Comparison of ENCODE assay signal across 1 cellular context in the genomic region with DNA sequence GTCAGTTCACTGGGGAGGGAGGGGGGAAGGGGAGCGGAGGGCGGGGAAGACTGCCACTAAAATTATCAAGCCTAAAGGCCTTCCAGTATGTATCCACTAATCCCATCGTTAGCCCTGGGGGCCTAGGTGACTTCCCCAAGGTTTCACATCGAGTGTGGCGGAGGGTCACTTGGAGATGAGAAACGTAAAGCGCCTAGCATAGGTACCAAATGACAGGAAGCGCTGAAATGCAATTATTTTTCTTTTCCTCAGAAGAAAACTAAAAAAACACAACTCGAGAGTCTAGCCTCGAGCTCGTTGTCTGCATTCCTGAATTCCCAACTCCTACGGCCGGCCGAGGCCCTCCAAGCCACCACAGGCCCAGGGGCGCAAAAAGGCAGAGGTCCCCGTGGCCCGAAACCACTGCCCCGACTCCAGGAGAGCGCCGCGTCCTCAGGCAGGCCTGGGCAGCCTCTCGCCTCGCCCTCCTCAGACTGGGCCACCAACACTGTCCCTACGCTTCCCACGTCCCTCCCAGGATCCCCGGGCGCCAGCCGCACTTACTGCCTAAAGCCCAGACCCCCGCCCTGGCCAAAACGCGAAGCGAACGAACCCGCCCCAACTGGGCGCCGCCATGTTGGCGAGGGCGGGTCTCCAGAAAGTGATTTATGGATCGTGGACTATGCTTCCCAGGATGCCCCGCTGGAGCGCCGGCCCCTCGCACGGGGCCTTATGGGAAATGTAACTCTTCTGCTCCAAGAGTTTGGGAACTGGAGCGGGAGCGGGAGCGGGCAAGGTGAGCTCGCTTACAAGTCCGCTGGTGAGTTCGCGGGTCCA.
TF ChIP-seq lines count a peak whose summit lies in the region.

A gene with protein sequence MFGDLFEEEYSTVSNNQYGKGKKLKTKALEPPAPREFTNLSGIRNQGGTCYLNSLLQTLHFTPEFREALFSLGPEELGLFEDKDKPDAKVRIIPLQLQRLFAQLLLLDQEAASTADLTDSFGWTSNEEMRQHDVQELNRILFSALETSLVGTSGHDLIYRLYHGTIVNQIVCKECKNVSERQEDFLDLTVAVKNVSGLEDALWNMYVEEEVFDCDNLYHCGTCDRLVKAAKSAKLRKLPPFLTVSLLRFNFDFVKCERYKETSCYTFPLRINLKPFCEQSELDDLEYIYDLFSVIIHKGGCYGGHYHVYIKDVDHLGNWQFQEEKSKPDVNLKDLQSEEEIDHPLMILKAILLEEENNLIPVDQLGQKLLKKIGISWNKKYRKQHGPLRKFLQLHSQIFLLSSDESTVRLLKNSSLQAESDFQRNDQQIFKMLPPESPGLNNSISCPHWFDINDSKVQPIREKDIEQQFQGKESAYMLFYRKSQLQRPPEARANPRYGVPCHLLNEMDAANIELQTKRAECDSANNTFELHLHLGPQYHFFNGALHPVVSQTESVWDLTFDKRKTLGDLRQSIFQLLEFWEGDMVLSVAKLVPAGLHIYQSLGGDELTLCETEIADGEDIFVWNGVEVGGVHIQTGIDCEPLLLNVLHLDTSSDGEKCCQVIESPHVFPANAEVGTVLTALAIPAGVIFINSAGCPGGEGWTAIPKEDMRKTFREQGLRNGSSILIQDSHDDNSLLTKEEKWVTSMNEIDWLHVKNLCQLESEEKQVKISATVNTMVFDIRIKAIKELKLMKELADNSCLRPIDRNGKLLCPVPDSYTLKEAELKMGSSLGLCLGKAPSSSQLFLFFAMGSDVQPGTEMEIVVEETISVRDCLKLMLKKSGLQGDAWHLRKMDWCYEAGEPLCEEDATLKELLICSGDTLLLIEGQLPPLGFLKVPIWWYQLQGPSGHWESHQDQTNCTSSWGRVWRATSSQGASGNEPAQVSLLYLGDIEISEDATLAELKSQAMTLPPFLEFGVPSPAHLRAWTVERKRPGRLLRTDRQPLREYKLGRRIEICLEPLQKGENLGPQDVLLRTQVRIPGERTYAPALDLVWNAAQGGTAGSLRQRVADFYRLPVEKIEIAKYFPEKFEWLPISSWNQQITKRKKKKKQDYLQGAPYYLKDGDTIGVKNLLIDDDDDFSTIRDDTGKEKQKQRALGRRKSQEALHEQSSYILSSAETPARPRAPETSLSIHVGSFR (minus strand): TSS at position 642 of the 816 bp plus-strand sequence. CDS start 1,228 bp downstream, outside the sequence.

TF ChIP-seq in HepG2, 621 proteins besides CTCF, POLR2A, EP300 and RAD21 (continued from another document and continues in another):
- no peak for TF ChIP-seq ZBTB37 (CRISPR knock-in tag; IDR thresholded peaks at IDR 0.05)
- TF ChIP-seq MAFG (CRISPR knock-in tag; IDR thresholded peaks at IDR 0.05) = no peak
- TF ChIP-seq ZNF678 (CRISPR knock-in tag; IDR thresholded peaks at IDR 0.05) = peak; percentile 9; the same call in 1 of the 2 replicates
- no peak for TF ChIP-seq ZNF10 (CRISPR knock-in tag; IDR thresholded peaks at IDR 0.05; ENCODE audit: borderline replicate concordance, low read depth)
- 0 out of 2 replicates have a peak, but pooled peaks have one; percentile 56 for TF ChIP-seq HBP1 (CRISPR knock-in tag; IDR thresholded peaks at IDR 0.05; ENCODE audit: low read depth)
- TF ChIP-seq HHEX (CRISPR knock-in tag; IDR thresholded peaks at IDR 0.05) = no peak
- TF ChIP-seq REST (IDR thresholded peaks at IDR 0.05; ENCODE audit: borderline replicate concordance in 1 of 2, low read depth in 1 of 2, low read length in 2 of 2) = peak in 1 of 2 experiments; percentile 71; a peak in 1 of 4 replicates
- TF ChIP-seq ZNF317 (CRISPR knock-in tag; IDR thresholded peaks at IDR 0.05) = peak; percentile 91
- TF ChIP-seq RFXAP (CRISPR knock-in tag; IDR thresholded peaks at IDR 0.05; ENCODE audit: borderline replicate concordance) = peak; percentile 80
- no peak for TF ChIP-seq SIX1 (CRISPR knock-in tag; IDR thresholded peaks at IDR 0.05; ENCODE audit: borderline replicate concordance)
- TF ChIP-seq PHF8 (CRISPR knock-in tag; IDR thresholded peaks at IDR 0.05) = peak; percentile 100
- TF ChIP-seq ZNF124 (CRISPR knock-in tag; IDR thresholded peaks at IDR 0.05) = peak; percentile 96
- TF ChIP-seq HNRNPLL (IDR thresholded peaks at IDR 0.05; ENCODE audit: low read depth, low read length, poor library complexity, severe bottlenecking) = peak; percentile 85
- TF ChIP-seq ZNF749 (CRISPR knock-in tag; IDR thresholded peaks at IDR 0.05; ENCODE audit: borderline replicate concordance) = peak; percentile 69; the same call in 1 of the 2 replicates
- TF ChIP-seq ZNF891 (CRISPR knock-in tag; IDR thresholded peaks at IDR 0.05) = peak; percentile 100
- TF ChIP-seq SMC3 (IDR thresholded peaks at IDR 0.05; ENCODE audit: low read length) = no peak; the same call in 1 of the 2 replicates
- TF ChIP-seq ISL2 (CRISPR knock-in tag; IDR thresholded peaks at IDR 0.05) = peak; percentile 84; the same call in 1 of the 2 replicates
- peak; percentile 75 for TF ChIP-seq ZNF160 (CRISPR knock-in tag; IDR thresholded peaks at IDR 0.05)
- peak; percentile 89 for TF ChIP-seq HOXD1 (CRISPR knock-in tag; IDR thresholded peaks at IDR 0.05)
- peak; percentile 44 for TF ChIP-seq CCAR2 (optimal IDR thresholded peaks at IDR 0.05; ENCODE audit: low read depth, low read length)
- no peak for TF ChIP-seq ZNF570 (CRISPR knock-in tag; IDR thresholded peaks at IDR 0.05; ENCODE audit: borderline replicate concordance)
- peak; percentile 86 for TF ChIP-seq ZNF878 (CRISPR knock-in tag; IDR thresholded peaks at IDR 0.05)
- peak; percentile 63; the same call in 1 of the 3 replicates for TF ChIP-seq MXI1 (IDR thresholded peaks at IDR 0.05; ENCODE audit: borderline replicate concordance, low read depth, low read length)
- no peak for TF ChIP-seq ZNF18 (CRISPR knock-in tag; IDR thresholded peaks at IDR 0.05; ENCODE audit: insufficient replicate concordance)
- TF ChIP-seq, protein P1, sequence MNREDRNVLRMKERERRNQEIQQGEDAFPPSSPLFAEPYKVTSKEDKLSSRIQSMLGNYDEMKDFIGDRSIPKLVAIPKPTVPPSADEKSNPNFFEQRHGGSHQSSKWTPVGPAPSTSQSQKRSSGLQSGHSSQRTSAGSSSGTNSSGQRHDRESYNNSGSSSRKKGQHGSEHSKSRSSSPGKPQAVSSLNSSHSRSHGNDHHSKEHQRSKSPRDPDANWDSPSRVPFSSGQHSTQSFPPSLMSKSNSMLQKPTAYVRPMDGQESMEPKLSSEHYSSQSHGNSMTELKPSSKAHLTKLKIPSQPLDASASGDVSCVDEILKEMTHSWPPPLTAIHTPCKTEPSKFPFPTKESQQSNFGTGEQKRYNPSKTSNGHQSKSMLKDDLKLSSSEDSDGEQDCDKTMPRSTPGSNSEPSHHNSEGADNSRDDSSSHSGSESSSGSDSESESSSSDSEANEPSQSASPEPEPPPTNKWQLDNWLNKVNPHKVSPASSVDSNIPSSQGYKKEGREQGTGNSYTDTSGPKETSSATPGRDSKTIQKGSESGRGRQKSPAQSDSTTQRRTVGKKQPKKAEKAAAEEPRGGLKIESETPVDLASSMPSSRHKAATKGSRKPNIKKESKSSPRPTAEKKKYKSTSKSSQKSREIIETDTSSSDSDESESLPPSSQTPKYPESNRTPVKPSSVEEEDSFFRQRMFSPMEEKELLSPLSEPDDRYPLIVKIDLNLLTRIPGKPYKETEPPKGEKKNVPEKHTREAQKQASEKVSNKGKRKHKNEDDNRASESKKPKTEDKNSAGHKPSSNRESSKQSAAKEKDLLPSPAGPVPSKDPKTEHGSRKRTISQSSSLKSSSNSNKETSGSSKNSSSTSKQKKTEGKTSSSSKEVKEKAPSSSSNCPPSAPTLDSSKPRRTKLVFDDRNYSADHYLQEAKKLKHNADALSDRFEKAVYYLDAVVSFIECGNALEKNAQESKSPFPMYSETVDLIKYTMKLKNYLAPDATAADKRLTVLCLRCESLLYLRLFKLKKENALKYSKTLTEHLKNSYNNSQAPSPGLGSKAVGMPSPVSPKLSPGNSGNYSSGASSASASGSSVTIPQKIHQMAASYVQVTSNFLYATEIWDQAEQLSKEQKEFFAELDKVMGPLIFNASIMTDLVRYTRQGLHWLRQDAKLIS (CRISPR knock-in tag; IDR thresholded peaks at IDR 0.05) = no peak
- 0 out of 2 replicates have a peak, but pooled peaks have one; percentile 41 for TF ChIP-seq MTF2 (CRISPR knock-in tag; IDR thresholded peaks at IDR 0.05; ENCODE audit: borderline replicate concordance)
- TF ChIP-seq, protein P2, sequence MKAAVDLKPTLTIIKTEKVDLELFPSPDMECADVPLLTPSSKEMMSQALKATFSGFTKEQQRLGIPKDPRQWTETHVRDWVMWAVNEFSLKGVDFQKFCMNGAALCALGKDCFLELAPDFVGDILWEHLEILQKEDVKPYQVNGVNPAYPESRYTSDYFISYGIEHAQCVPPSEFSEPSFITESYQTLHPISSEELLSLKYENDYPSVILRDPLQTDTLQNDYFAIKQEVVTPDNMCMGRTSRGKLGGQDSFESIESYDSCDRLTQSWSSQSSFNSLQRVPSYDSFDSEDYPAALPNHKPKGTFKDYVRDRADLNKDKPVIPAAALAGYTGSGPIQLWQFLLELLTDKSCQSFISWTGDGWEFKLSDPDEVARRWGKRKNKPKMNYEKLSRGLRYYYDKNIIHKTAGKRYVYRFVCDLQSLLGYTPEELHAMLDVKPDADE (CRISPR knock-in tag; IDR thresholded peaks at IDR 0.05) = no peak
- TF ChIP-seq, protein P3, sequence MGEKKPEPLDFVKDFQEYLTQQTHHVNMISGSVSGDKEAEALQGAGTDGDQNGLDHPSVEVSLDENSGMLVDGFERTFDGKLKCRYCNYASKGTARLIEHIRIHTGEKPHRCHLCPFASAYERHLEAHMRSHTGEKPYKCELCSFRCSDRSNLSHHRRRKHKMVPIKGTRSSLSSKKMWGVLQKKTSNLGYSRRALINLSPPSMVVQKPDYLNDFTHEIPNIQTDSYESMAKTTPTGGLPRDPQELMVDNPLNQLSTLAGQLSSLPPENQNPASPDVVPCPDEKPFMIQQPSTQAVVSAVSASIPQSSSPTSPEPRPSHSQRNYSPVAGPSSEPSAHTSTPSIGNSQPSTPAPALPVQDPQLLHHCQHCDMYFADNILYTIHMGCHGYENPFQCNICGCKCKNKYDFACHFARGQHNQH (CRISPR knock-in tag; IDR thresholded peaks at IDR 0.05) = peak; percentile 88
